28 cellular contexts compared by ENCODE assay signal in genomic region chr13:75694742-75695141, GRCh38. TPM values are rescaled to one million over a fixed set of nuclear protein-coding genes. Genes with fewer than 3 reads are reported as not detected.
DNase-seq lines count a peak whose midpoint lies in the region; ATAC-seq, FAIRE-seq and TF ChIP-seq lines count a peak whose summit lies in the region.
"Had no signal": no experiment of that assay in that cellular context is flagged by ENCODE, and none has a peak within 500 bp of the region (broad histone marks: within the 10 kb centered on the region; RNA-seq: fewer than 3 reads in every experiment).

No MANE protein-coding gene starts in this region.

- no peaks in the 10 kb centered on the region for H3K4me1 Mint-ChIP-seq in astrocyte (ENCODE audit: low read depth, unreplicated experiment)
- H3K4me1 Mint-ChIP-seq: activated CD4-positive, alpha-beta T cell treated with anti-CD3 and anti-CD28 coated beads for 36 hours; CD14-positive monocyte; central memory CD8-positive, alpha-beta T cell; nephron; stimulated activated naive B cell treated with anti-CD40 and anti-IgM and Interleukin-4, amounts not matched to agents 10 μg/mL and 1 μg/mL and 100 μg/mL, for 72 hours had no signal

- no peak overlapping the region for H3K18ac ChIP-seq in IMR-90 (ENCODE audit: low read depth, low read length)

- H3K9me1 ChIP-seq in IMR-90 (ENCODE audit: insufficient read depth, low read length): peaks cover 27% of the 10 kb centered on the region

- H3K27me3 ChIP-seq in IMR-90 (ENCODE audit: control insufficient read depth, insufficient read depth, low read length) (no peaks in the 10 kb centered on the region), astrocyte (ENCODE audit: insufficient read depth, low read length) (no peaks in the 10 kb centered on the region)
- H3K27me3 ChIP-seq: testis had no signal

- H2AK5ac ChIP-seq in IMR-90 (ENCODE audit: low read depth, low read length): peak overlapping the region; percentile 10; the same call in 1 of the 2 replicates

- peak overlapping the region; percentile 0 for H3K4me3 Mint-ChIP-seq in astrocyte (ENCODE audit: unreplicated experiment)
- H3K4me3 Mint-ChIP-seq: activated CD4-positive, alpha-beta T cell treated with anti-CD3 and anti-CD28 coated beads for 36 hours; activated naive CD4-positive, alpha-beta T cell treated with anti-CD3 and anti-CD28 coated beads for 36 hours; CD14-positive monocyte; central memory CD8-positive, alpha-beta T cell; nephron; stimulated activated naive B cell treated with anti-CD40 and anti-IgM and Interleukin-4, amounts not matched to agents 10 μg/mL and 1 μg/mL and 100 μg/mL, for 72 hours had no signal

- TF ChIP-seq CTCF in IMR-90 (conservative IDR thresholded peaks at IDR 0.05; ENCODE audit: low read depth, low read length): no peak
- no peak for TF ChIP-seq CTCF in astrocyte (IDR thresholded peaks at IDR 0.05; ENCODE audit: insufficient read depth, low read depth, low read length)

- peaks cover 10 to 58% of the 10 kb centered on the region in 2 experiments for H3K79me1 ChIP-seq in IMR-90 (ENCODE audit: low read depth in 1 of 2, low read length in 2 of 2)

- in situ Hi-C loops in IMR-90 (cut with MboI; ENCODE audit: low sequenced_read_pairs): loop anchor here (10.0 to 25.0 kb wide), 5 partner anchors 318 to 1293 kb away; partner anchors contain the start of gene CLN5

- TF ChIP-seq POLR2A in IMR-90 (IDR thresholded peaks at IDR 0.05; ENCODE audit: low read depth, low read length): no peak

- no peak for DNase-seq in IMR-90
- no peak for DNase-seq in astrocyte (ENCODE audit: low read depth)
- DNase-seq in left colon: no peak
- no peak for DNase-seq in sciatic nerve (ENCODE audit: low spot score)
- DNase-seq in SKM-1 (lab: John Stamatoyannopoulos, UW; ENCODE audit: unreplicated experiment): no peak
- DNase-seq in NCI-H187 treated with DMSO at 0.1 percent for 48 hours (lab: John Stamatoyannopoulos, UW): no peak
- DNase-seq: activated CD4-positive, alpha-beta T cell treated with anti-CD3 and anti-CD28 coated beads for 36 hours; activated naive CD4-positive, alpha-beta T cell treated with anti-CD3 and anti-CD28 coated beads for 36 hours; activated T-cell treated with anti-CD3 and anti-CD28 coated beads, Interleukin-2, amount 50 U/mL, for 48 hours; DMS153; KBM-7; kidney; NCI-H187; NCI-H2227 treated with DMSO at 0.1 percent for 48 hours; NCI-H774; Right ventricle myocardium superior; stimulated activated CD4-positive, alpha-beta T cell treated with anti-CD3 and anti-CD28 coated beads, Interleukin-2, amount 100 ng/mL, for 24 hours; stimulated activated naive B cell treated with anti-CD40 and anti-IgM and Interleukin-4, amounts not matched to agents 10 μg/mL and 1 μg/mL and 100 μg/mL, for 72 hours; testis had no signal

- peak overlapping the region; percentile 11 for H3K27ac Mint-ChIP-seq in astrocyte (ENCODE audit: unreplicated experiment)
- H3K27ac Mint-ChIP-seq: activated CD4-positive, alpha-beta T cell treated with anti-CD3 and anti-CD28 coated beads for 36 hours; activated naive CD4-positive, alpha-beta T cell treated with anti-CD3 and anti-CD28 coated beads for 36 hours; CD14-positive monocyte; stimulated activated naive B cell treated with anti-CD40 and anti-IgM and Interleukin-4, amounts not matched to agents 10 μg/mL and 1 μg/mL and 100 μg/mL, for 72 hours had no signal

- CTCF ChIA-PET in IMR-90 (lab: Yijun Ruan, JAX): interaction anchor here (0.8 to 2.2 kb wide), 5 partner anchors 11 to 175 kb away, joined by 3 to 12 read pairs (median 7); no protein-coding TSS in a partner anchor

- H2BK20ac ChIP-seq in IMR-90 (ENCODE audit: low read depth, low read length): no peak overlapping the region

- H4K91ac ChIP-seq in IMR-90 (ENCODE audit: insufficient read depth, low read depth, low read length): peak overlapping the region; percentile 22

- no peak overlapping the region for H3K9ac ChIP-seq in IMR-90 (ENCODE audit: low read depth, low read length)
- H3K9ac ChIP-seq in astrocyte (ENCODE audit: low read length): no peak overlapping the region

- peaks cover 95% of the 10 kb centered on the region for H3K79me2 ChIP-seq in astrocyte (ENCODE audit: insufficient read depth, low read length)

- no peak overlapping the region for H3K4me3 ChIP-seq in IMR-90 (ENCODE audit: insufficient read depth, low read depth, low read length)
- no peak overlapping the region for H3K4me3 ChIP-seq in astrocyte (ENCODE audit: insufficient read depth, low read depth, low read length)
- H3K4me3 ChIP-seq: testis had no signal

- dilution Hi-C loops in IMR-90 (cut with HindIII; ENCODE audit: low sequenced_read_pairs, unreplicated experiment): no loop called here

- peaks cover 1% of the 10 kb centered on the region for H3K27me3 Mint-ChIP-seq in astrocyte (ENCODE audit: low read depth, unreplicated experiment)
- H3K27me3 Mint-ChIP-seq: activated CD4-positive, alpha-beta T cell treated with anti-CD3 and anti-CD28 coated beads for 36 hours; central memory CD8-positive, alpha-beta T cell; stimulated activated naive B cell treated with anti-CD40 and anti-IgM and Interleukin-4, amounts not matched to agents 10 μg/mL and 1 μg/mL and 100 μg/mL, for 72 hours had no signal

- 0 out of 3 replicates have a peak overlapping the region, but pooled peaks have one; percentile 20 for H2BK15ac ChIP-seq in IMR-90 (ENCODE audit: low read depth, low read length)

- intact Hi-C loops in IMR-90 (cut with micrococcal nuclease): loop anchor here (5.0 to 10.0 kb wide), 3 partner anchors 118 to 173 kb away; no protein-coding TSS in a partner anchor
- intact Hi-C loops in left colon (cut with DNase I, micrococcal nuclease): loop anchor here in 1 of 2 donors (10.0 kb wide), 2 partner anchors 170 to 780 kb away; no protein-coding TSS in a partner anchor
- intact Hi-C loops in sciatic nerve (cut with DNase I): loop anchor here (10.0 kb wide), 1 partner anchor 1210 kb away; no protein-coding TSS in a partner anchor

- peak overlapping the region; percentile 45 for H2BK5ac ChIP-seq in IMR-90 (ENCODE audit: low read depth, low read length, poor library complexity, severe bottlenecking)

- H3K9me3 ChIP-seq in IMR-90 (ENCODE audit: control insufficient read depth, insufficient read depth, low read length) (no peaks in the 10 kb centered on the region), astrocyte (ENCODE audit: insufficient read depth, low read depth, low read length) (no peaks in the 10 kb centered on the region)
- H3K9me3 ChIP-seq: testis had no signal

- TF ChIP-seq RAD21 in IMR-90 (IDR thresholded peaks at IDR 0.05; ENCODE audit: low read length): no peak

- H3K27ac ChIP-seq in IMR-90 (ENCODE audit: insufficient read depth, low read length) (peak overlapping the region; percentile 4; the same call in 1 of the 2 replicates), astrocyte (ENCODE audit: low read depth, low read length) (no peak overlapping the region)
- H3K27ac ChIP-seq: testis had no signal

- BruUV-seq in IMR-90 (replicated peaks; lab: Mats Ljungman, UMichigan): no TSS peak

- H3K4ac ChIP-seq in IMR-90 (ENCODE audit: low read depth, low read length): 0 out of 2 replicates have a peak overlapping the region, but pooled peaks have one; percentile 44

- peak overlapping the region; percentile 1 for H4K5ac ChIP-seq in IMR-90 (ENCODE audit: low read depth, low read length)

- no peak overlapping the region for H3K56ac ChIP-seq in IMR-90 (ENCODE audit: extremely low read depth, insufficient read depth, low read length)

- H3K4me1 ChIP-seq in IMR-90 (ENCODE audit: control insufficient read depth, insufficient read depth, low read length) (peaks cover 18% of the 10 kb centered on the region), astrocyte (ENCODE audit: insufficient read depth, low read length) (peaks cover 5% of the 10 kb centered on the region)
- H3K4me1 ChIP-seq: testis had no signal

- no peak overlapping the region for H2BK120ac ChIP-seq in IMR-90 (ENCODE audit: low read depth, low read length)

- H4K8ac ChIP-seq in IMR-90 (ENCODE audit: low read depth in 2 of 2, low read length in 2 of 2): peak overlapping the region in 1 of 2 experiments; percentile 12; a peak in 2 of 4 replicates

- H2AK9ac ChIP-seq in IMR-90 (replicated peaks; ENCODE audit: low read depth, low read length, poor library complexity): no peak overlapping the region

- no CpG with 5 or more reads among the region's 8 CpGs for WGBS in IMR-90 (ENCODE audit: extremely low coverage in 2 of 2, insufficient read length in 1 of 2), 2 experiments

- H3K9me3 Mint-ChIP-seq in astrocyte (ENCODE audit: unreplicated experiment): peaks cover 3% of the 10 kb centered on the region
- H3K9me3 Mint-ChIP-seq: central memory CD8-positive, alpha-beta T cell had no signal

- H3K36me3 ChIP-seq in IMR-90 (ENCODE audit: control insufficient read depth, insufficient read depth, low read length) (peaks cover 5% of the 10 kb centered on the region; the same call in 1 of the 2 replicates), astrocyte (ENCODE audit: insufficient read depth, low read length) (peaks cover 8% of the 10 kb centered on the region)

- H3K36me3 Mint-ChIP-seq in astrocyte (ENCODE audit: low read depth, unreplicated experiment): peaks cover 6% of the 10 kb centered on the region

- H4K20me1 ChIP-seq in IMR-90 (ENCODE audit: insufficient read depth, low read length): peaks cover 73% of the 10 kb centered on the region; the same call in 1 of the 2 replicates
- H4K20me1 ChIP-seq in astrocyte (ENCODE audit: insufficient read depth, low read length): peaks cover 82% of the 10 kb centered on the region

- ATAC-seq in IMR-90 (ENCODE audit: low read depth) (no peak), left colon (peak; percentile 73), sciatic nerve (peak; percentile 16), HG03520 (IDR thresholded peaks at IDR 0.05; ENCODE audit: unreplicated experiment) (no peak), GM21529 (IDR thresholded peaks at IDR 0.05; ENCODE audit: unreplicated experiment) (no peak)
- ATAC-seq: activated CD4-positive, alpha-beta T cell treated with anti-CD3 and anti-CD28 coated beads for 36 hours; stimulated activated naive B cell treated with anti-CD40 and anti-IgM and Interleukin-4, amounts not matched to agents 10 μg/mL and 1 μg/mL and 100 μg/mL, for 72 hours had no signal

- peak overlapping the region; percentile 46; the same call in 1 of the 2 replicates for H3K23ac ChIP-seq in IMR-90 (ENCODE audit: low read depth, low read length)

- POLR2A ChIA-PET in IMR-90 (lab: Charles Lee; ENCODE audit: unreplicated experiment): no interaction called here

- H3K14ac ChIP-seq in IMR-90 (replicated peaks; ENCODE audit: low read depth, low read length): 0 out of 2 replicates have a peak overlapping the region, but pooled peaks have one; percentile 2

- H3K4me2 ChIP-seq in IMR-90 (ENCODE audit: low read depth, low read length) (no peak overlapping the region), astrocyte (ENCODE audit: low read length) (no peak overlapping the region)

- H2AFZ ChIP-seq in IMR-90 (replicated peaks; ENCODE audit: low read length, poor library complexity) (no peak overlapping the region), astrocyte (ENCODE audit: low read depth, low read length) (no peak overlapping the region)

- FAIRE-seq in astrocyte (lab: Jason Lieb, UNC): no peak
- FAIRE-seq: frontal cortex, G401.6, GM18507, H1, kidney had no signal

RNA-seq across cellular contexts. Expression of gene LMO7, which starts 58.6 kb away (rescaled TPM):
- 367 and 485 TPM in 2 replicates for total RNA-seq in IMR-90 (2012; rRNA removed)
- 222 and 266 TPM in 2 replicates for polyA plus RNA-seq in IMR-90 (2012; rRNA removed)
- 78.3 and 114 TPM in 2 replicates for polyA plus RNA-seq in IMR-90 (2012; cell fraction: cytosol; rRNA removed)
- polyA plus RNA-seq in IMR-90 (2012; cell fraction: nucleus; rRNA removed; ENCODE audit: low replicate concordance): 533 and 693 TPM in 2 replicates
- 52.2 and 64.2 TPM in 2 replicates for total RNA-seq in astrocyte
- 100 to 1,000 TPM; 169 to 239 TPM for total RNA-seq in left colon
- 249 TPM for total RNA-seq in sciatic nerve

Comparison
In these comparisons a context has a peak if more than half of its experiments do, and no peak if none do; other contexts are left out.
1. ATAC-seq: peak in left colon (single experiment) and sciatic nerve (single experiment); none in IMR-90 (single experiment), HG03520 (single experiment) and GM21529 (single experiment).